In genomic region chr13:22108283-22108897, GRCh38 we compare ENCODE assay signal across 13 cellular contexts.
DNase-seq lines count a peak whose midpoint lies in the region; ATAC-seq, FAIRE-seq and TF ChIP-seq lines count a peak whose summit lies in the region.
"Had no signal": no experiment of that assay in that cellular context is flagged by ENCODE, and none has a peak within 500 bp of the region (broad histone marks: within the 10 kb centered on the region; RNA-seq: fewer than 3 reads in every experiment).

No MANE protein-coding gene starts in this region.

- DNase-seq in left cardiac atrium: no peak
- DNase-seq in cardiac septum (ENCODE audit: low spot score): no peak
- DNase-seq in activated T-helper 2 cell treated with anti-CD3 and anti-CD28 coated beads, Interferon-gamma antibody, Interleukin-2, Interleukin-4, amounts not matched to agents 10 μg/mL and 5 μg/mL and 100 μg/mL, durations not matched to agents 14 hours and 24 hours and 36 hours (ENCODE audit: low spot score): no peak
- DNase-seq in kidney glomerular epithelial cell (lab: John Stamatoyannopoulos, UW): peak; percentile 7
- DNase-seq in tibial artery: no peak
- DNase-seq in trophoblast cell: no peak
- DNase-seq in small intestine: no peak
- DNase-seq: activated CD8-positive, alpha-beta memory T cell treated with anti-CD3 and anti-CD28 coated beads, Interleukin-2, amount 50 U/mL, for 48 hours; DMS79; dorsolateral prefrontal cortex; KBM-7; nucleus accumbens had no signal

- no peaks in the 10 kb centered on the region for H3K79me1 ChIP-seq in trophoblast cell (ENCODE audit: low read length)

- H3K27me3 ChIP-seq in tibial artery (no peaks in the 10 kb centered on the region), trophoblast cell (ENCODE audit: insufficient read depth, low read length) (no peaks in the 10 kb centered on the region), small intestine (ENCODE audit: control insufficient read depth in 2 of 2, insufficient read depth in 2 of 2, low read length in 2 of 2) (no peaks in the 10 kb centered on the region)

- peaks cover 24% of the 10 kb centered on the region for H3K9me3 Mint-ChIP-seq in activated T-helper 2 cell treated with anti-CD3 and anti-CD28 coated beads, Interferon-gamma antibody, Interleukin-2, Interleukin-4, amounts not matched to agents 10 μg/mL and 5 μg/mL and 100 μg/mL, durations not matched to agents 14 hours and 24 hours and 36 hours

- intact Hi-C loops in left cardiac atrium (cut with DNase I) (no loop called here), cardiac septum (cut with DNase I) (no loop called here), tibial artery (cut with DNase I; ENCODE audit: low total_unique reads) (no loop called here)
- intact Hi-C loops in activated T-helper 2 cell treated with anti-CD3 and anti-CD28 coated beads, Interferon-gamma antibody, Interleukin-2, Interleukin-4, amounts not matched to agents 10 μg/mL and 5 μg/mL and 100 μg/mL, durations not matched to agents 14 hours and 24 hours and 36 hours (cut with micrococcal nuclease): no loop called here

- no peak overlapping the region for H3K18ac ChIP-seq in trophoblast cell (ENCODE audit: low read length)

- H3K4me1 ChIP-seq in tibial artery: peaks cover 0 to 54% (median 20%) of the 10 kb centered on the region in 4 donors
- H3K4me1 ChIP-seq in trophoblast cell (ENCODE audit: control insufficient read depth in 1 of 2, insufficient read depth in 2 of 2, low read length in 2 of 2): peaks cover 2 to 3% of the 10 kb centered on the region in 2 experiments
- no peaks in the 10 kb centered on the region for H3K4me1 ChIP-seq in small intestine (ENCODE audit: control insufficient read depth in 2 of 2, insufficient read depth in 1 of 2, low read depth in 1 of 2, low read length in 1 of 2)

- no peak overlapping the region for H4K12ac ChIP-seq in trophoblast cell (ENCODE audit: low read depth, low read length)

- no peaks in the 10 kb centered on the region for H3K27me3 Mint-ChIP-seq in activated T-helper 2 cell treated with anti-CD3 and anti-CD28 coated beads, Interferon-gamma antibody, Interleukin-2, Interleukin-4, amounts not matched to agents 10 μg/mL and 5 μg/mL and 100 μg/mL, durations not matched to agents 14 hours and 24 hours and 36 hours (ENCODE audit: low read depth)

- no peak overlapping the region for H2BK12ac ChIP-seq in trophoblast cell (ENCODE audit: low read length)

- H3K79me2 ChIP-seq in trophoblast cell (ENCODE audit: control insufficient read depth, insufficient read depth, low read length, poor library complexity): no peaks in the 10 kb centered on the region

- TF ChIP-seq CTCF in tibial artery (IDR thresholded peaks at IDR 0.05): no peak

- no peak overlapping the region for H4K91ac ChIP-seq in trophoblast cell (ENCODE audit: low read depth, low read length)

- no peak overlapping the region for H3K4me3 Mint-ChIP-seq in activated T-helper 2 cell treated with anti-CD3 and anti-CD28 coated beads, Interferon-gamma antibody, Interleukin-2, Interleukin-4, amounts not matched to agents 10 μg/mL and 5 μg/mL and 100 μg/mL, durations not matched to agents 14 hours and 24 hours and 36 hours (ENCODE audit: low read depth)

- no peak overlapping the region for H3K23ac ChIP-seq in trophoblast cell (ENCODE audit: low read length)

- peak overlapping the region; percentile 70 to 71 for H3K27ac ChIP-seq in tibial artery
- no peak overlapping the region for H3K27ac ChIP-seq in trophoblast cell (ENCODE audit: low read depth, low read length)
- no peak overlapping the region for H3K27ac ChIP-seq in small intestine (ENCODE audit: low read depth in 1 of 2, low read length in 1 of 2)
- H3K27ac ChIP-seq: dorsolateral prefrontal cortex had no signal

- H3K36me3 ChIP-seq in tibial artery (no peaks in the 10 kb centered on the region), trophoblast cell (ENCODE audit: control insufficient read depth in 1 of 2, insufficient read depth in 2 of 2, low read length in 2 of 2) (no peaks in the 10 kb centered on the region), small intestine (ENCODE audit: control insufficient read depth in 2 of 2, insufficient read depth in 2 of 2, low read length in 2 of 2) (no peaks in the 10 kb centered on the region)

- no peak overlapping the region for H2BK120ac ChIP-seq in trophoblast cell (ENCODE audit: insufficient read depth, low read length, poor library complexity)

- H3K4me3 ChIP-seq in tibial artery: no peak overlapping the region
- H3K4me3 ChIP-seq in trophoblast cell (ENCODE audit: low read depth, low read length): no peak overlapping the region
- H3K4me3 ChIP-seq in small intestine (ENCODE audit: low read depth in 1 of 2, low read length in 2 of 2): no peak overlapping the region
- H3K4me3 ChIP-seq: dorsolateral prefrontal cortex had no signal

- H3K9me3 ChIP-seq in tibial artery: no peaks in the 10 kb centered on the region
- no peaks in the 10 kb centered on the region for H3K9me3 ChIP-seq in trophoblast cell (ENCODE audit: insufficient read depth, low read depth, low read length)
- H3K9me3 ChIP-seq in small intestine (ENCODE audit: control insufficient read depth, low read depth): no peaks in the 10 kb centered on the region

- H3K9ac ChIP-seq in trophoblast cell (ENCODE audit: low read length): no peak overlapping the region

- FAIRE-seq in small intestine (lab: Jason Lieb, UNC): no peak

- no peak overlapping the region for H2AK5ac ChIP-seq in trophoblast cell (ENCODE audit: low read length)

- no peak overlapping the region for H3K4ac ChIP-seq in trophoblast cell (ENCODE audit: low read depth, low read length)

- peak overlapping the region; percentile 76 for H3K27ac Mint-ChIP-seq in activated T-helper 2 cell treated with anti-CD3 and anti-CD28 coated beads, Interferon-gamma antibody, Interleukin-2, Interleukin-4, amounts not matched to agents 10 μg/mL and 5 μg/mL and 100 μg/mL, durations not matched to agents 14 hours and 24 hours and 36 hours

- H3K14ac ChIP-seq in trophoblast cell (ENCODE audit: low read length): no peak overlapping the region

- no CpG with 5 or more reads among the region's 3 CpGs for WGBS in trophoblast cell (ENCODE audit: extremely low coverage, insufficient coverage, insufficient read length)
- WGBS in small intestine, 3 donors: 55 to 65% (median 63%) methylated on average over 3 of the region's 3 CpGs

- no peak overlapping the region for H2AFZ ChIP-seq in trophoblast cell (ENCODE audit: insufficient read depth, low read length, poor library complexity)

- no peak overlapping the region for H3K4me2 ChIP-seq in trophoblast cell (ENCODE audit: low read length)

- no peak overlapping the region for H2BK5ac ChIP-seq in trophoblast cell (ENCODE audit: low read depth, low read length, poor library complexity)

- ATAC-seq in left cardiac atrium (peak; percentile 21 to 36), GM21619 (IDR thresholded peaks at IDR 0.05; ENCODE audit: unreplicated experiment) (no peak)

- no peak overlapping the region for H4K8ac ChIP-seq in trophoblast cell (ENCODE audit: low read depth, low read length)

- H3K4me1 Mint-ChIP-seq in activated T-helper 2 cell treated with anti-CD3 and anti-CD28 coated beads, Interferon-gamma antibody, Interleukin-2, Interleukin-4, amounts not matched to agents 10 μg/mL and 5 μg/mL and 100 μg/mL, durations not matched to agents 14 hours and 24 hours and 36 hours (ENCODE audit: low read depth): peaks cover 59% of the 10 kb centered on the region

- peaks cover 20% of the 10 kb centered on the region for H3K36me3 Mint-ChIP-seq in activated T-helper 2 cell treated with anti-CD3 and anti-CD28 coated beads, Interferon-gamma antibody, Interleukin-2, Interleukin-4, amounts not matched to agents 10 μg/mL and 5 μg/mL and 100 μg/mL, durations not matched to agents 14 hours and 24 hours and 36 hours (ENCODE audit: low read depth)

Comparison
In these comparisons a context has a peak if more than half of its experiments do, and no peak if none do; other contexts are left out.
1. H3K27ac ChIP-seq: peak in tibial artery (2 of 2); none in trophoblast cell (single experiment) and small intestine (0 of 2).